In genomic region chr11:94305146-94305545, GRCh38 we compare ENCODE assay signal across 21 cellular contexts. TPM values are rescaled to one million over a fixed set of nuclear protein-coding genes. Genes with fewer than 3 reads are reported as not detected.
DNase-seq lines count a peak whose midpoint lies in the region; ATAC-seq, FAIRE-seq and TF ChIP-seq lines count a peak whose summit lies in the region.
"Had no signal": no experiment of that assay in that cellular context is flagged by ENCODE, and none has a peak within 500 bp of the region (broad histone marks: within the 10 kb centered on the region; RNA-seq: fewer than 3 reads in every experiment).

No MANE protein-coding gene starts in this region.

- in situ Hi-C loops in HepG2 (cut with HindIII; ENCODE audit: extremely low pct_ligation_motif_present, low pct_unique_long_range_greater_than_20kb), result no loop called here

- TF ChIP-seq CTCF in uterus (IDR thresholded peaks at IDR 0.05), result no peak
- TF ChIP-seq CTCF in HepG2 (CRISPR knock-in tag; IDR thresholded peaks at IDR 0.05), result no peak

- H3K9ac ChIP-seq in adipocyte (ENCODE audit: low read length) (no peak overlapping the region), HepG2 (ENCODE audit: insufficient read depth, low read depth, low read length) (no peak overlapping the region)

- H3K27ac ChIP-seq in uterus, result peak overlapping the region; percentile 57 to 83
- H3K27ac ChIP-seq in HepG2 (ENCODE audit: extremely low read length, insufficient read depth, low read length), result no peak overlapping the region
- H3K27ac ChIP-seq: HL-60, Peyer's patch had no signal

- TF ChIP-seq RAD21 in HepG2 (CRISPR knock-in tag; IDR thresholded peaks at IDR 0.05), result no peak

- intact Hi-C loops in Right ventricle myocardium inferior (cut with DNase I) (no loop called here), Right ventricle myocardium superior (cut with DNase I) (no loop called here), left ventricle myocardium superior (cut with micrococcal nuclease) (no loop called here), uterus (cut with DNase I; ENCODE audit: low total_unique reads) (no loop called here), HepG2 (cut with micrococcal nuclease; ENCODE audit: unreplicated experiment) (no loop called here)

- ATAC-seq in Right ventricle myocardium inferior (peak; percentile 32), Right ventricle myocardium superior (ENCODE audit: poor library complexity) (no peak), left ventricle myocardium superior (peak; percentile 25), HepG2 (no peak; the same call in 2 of the 3 replicates), HG03108 (IDR thresholded peaks at IDR 0.05; ENCODE audit: unreplicated experiment) (no peak)

- no peak for TF ChIP-seq POLR2A in uterus (IDR thresholded peaks at IDR 0.05)
- no peak for TF ChIP-seq POLR2A in HepG2 (IDR thresholded peaks at IDR 0.05; ENCODE audit: insufficient read depth in 1 of 2, low read depth in 2 of 2, low read length in 2 of 2)

- WGBS in HepG2 (ENCODE audit: low lambda C conversion rate), result 0% methylated on average over 1 of the region's 1 CpG

- no peaks in the 10 kb centered on the region for H3K9me3 ChIP-seq in adipocyte (ENCODE audit: control insufficient read depth, low read length)
- no peaks in the 10 kb centered on the region for H3K9me3 ChIP-seq in uterus
- no peaks in the 10 kb centered on the region for H3K9me3 ChIP-seq in HepG2 (ENCODE audit: low read length)
- H3K9me3 ChIP-seq: Peyer's patch had no signal

- no peak overlapping the region for H2AFZ ChIP-seq in HepG2 (ENCODE audit: low read length)

- H3K4me3 ChIP-seq in adipocyte (ENCODE audit: low read length) (no peak overlapping the region), uterus (no peak overlapping the region), HepG2 (replicated peaks in 1 of 3; ENCODE audit: insufficient read depth in 1 of 3, low read depth in 2 of 3, low read length in 3 of 3) (no peak overlapping the region)
- H3K4me3 ChIP-seq: Peyer's patch had no signal

- CTCF ChIA-PET in HepG2 (lab: Yijun Ruan, JAX; ENCODE audit: low intra/inter-chr PET ratio, low total read pairs), result no interaction called here

- H3K4me1 ChIP-seq in adipocyte (ENCODE audit: control insufficient read depth, insufficient read depth, low read length) (peaks cover 7% of the 10 kb centered on the region), uterus (peaks cover 6 to 11% of the 10 kb centered on the region in 2 donors), HepG2 (ENCODE audit: insufficient read depth, low read length) (peaks cover 19% of the 10 kb centered on the region)
- H3K4me1 ChIP-seq: Peyer's patch had no signal

- H3K79me2 ChIP-seq in HepG2 (ENCODE audit: insufficient read depth, low read length), result no peaks in the 10 kb centered on the region

- POLR2A ChIA-PET in HepG2 (lab: Yijun Ruan, JAX), result no interaction called here

- H3K27me3 ChIP-seq in adipocyte (replicated peaks; ENCODE audit: control insufficient read depth, insufficient read depth, low read length) (no peaks in the 10 kb centered on the region), uterus (no peaks in the 10 kb centered on the region), HepG2 (ENCODE audit: control insufficient read depth in 1 of 2, insufficient read depth in 2 of 2, low read length in 2 of 2) (peaks cover 1 to 6% of the 10 kb centered on the region in 2 experiments; a peak in 2 of 5 replicates)
- H3K27me3 ChIP-seq: Peyer's patch had no signal

- no peaks in the 10 kb centered on the region for H3K36me3 ChIP-seq in adipocyte (ENCODE audit: control insufficient read depth, insufficient read depth, low read length, severe bottlenecking)
- no peaks in the 10 kb centered on the region for H3K36me3 ChIP-seq in uterus
- H3K36me3 ChIP-seq in HepG2 (replicated peaks in 1 of 2; ENCODE audit: control insufficient read depth in 1 of 2, insufficient read depth in 2 of 2, low read length in 2 of 2), result no peaks in the 10 kb centered on the region
- H3K36me3 ChIP-seq: Peyer's patch had no signal

- TF ChIP-seq EP300 in HepG2 (IDR thresholded peaks at IDR 0.05; ENCODE audit: low read depth in 2 of 2, low read length in 2 of 2) (no peak), HepG2 (CRISPR knock-in tag; IDR thresholded peaks at IDR 0.05; ENCODE audit: borderline replicate concordance) (no peak)

- H3K4me2 ChIP-seq in HepG2 (ENCODE audit: low read depth, low read length), result no peak overlapping the region; the same call in 1 of the 2 replicates

- no peak for FAIRE-seq in HepG2 (lab: Jason Lieb, UNC)
- FAIRE-seq: astrocyte, small intestine had no signal

- no peaks in the 10 kb centered on the region for H4K20me1 ChIP-seq in HepG2 (ENCODE audit: insufficient read depth, low read length)

- BruUV-seq in HepG2 (replicated peaks; lab: Mats Ljungman, UMichigan), result no TSS peak

- DNase-seq in Right ventricle myocardium inferior (ENCODE audit: missing footprints) (no peak), Right ventricle myocardium superior (no peak), adipocyte (ENCODE audit: low read depth) (peak; percentile 34), left ventricle myocardium superior (no peak), uterus (peak; percentile 35 to 54), HepG2 (ENCODE audit: low spot score) (no peak), hippocampal formation (lab: John Stamatoyannopoulos, UW) (no peak)
- DNase-seq: 8988T, activated gamma-delta T cell treated with Interleukin-2 at 50 U/mL for 16 hours, Karpas-422, NCI-H2029, NCI-H526 treated with DMSO at 0.1 percent for 48 hours, Peyer's patch, T-helper 1 cell had no signal

TF ChIP-seq in HepG2, 621 proteins besides CTCF, POLR2A, EP300 and RAD21:
- TF ChIP-seq JDP2 (CRISPR knock-in tag; IDR thresholded peaks at IDR 0.05; ENCODE audit: borderline replicate concordance) (no peak), GRHL1 (CRISPR knock-in tag; conservative IDR thresholded peaks at IDR 0.05) (no peak), ZNF772 (CRISPR knock-in tag; IDR thresholded peaks at IDR 0.05) (no peak), ZSCAN30 (CRISPR knock-in tag; IDR thresholded peaks at IDR 0.05) (no peak), YEATS4 (CRISPR knock-in tag; IDR thresholded peaks at IDR 0.05; ENCODE audit: borderline replicate concordance) (no peak), MYC (CRISPR knock-in tag; IDR thresholded peaks at IDR 0.05; ENCODE audit: borderline replicate concordance) (no peak), KAT8 (CRISPR knock-in tag; IDR thresholded peaks at IDR 0.05) (no peak), CREB3 (CRISPR knock-in tag; IDR thresholded peaks at IDR 0.05) (no peak)

RNA-seq across cellular contexts. Expression of gene IZUMO1R, which starts 0.8 kb away (rescaled TPM):
- total RNA-seq in Right ventricle myocardium inferior (not detected), Right ventricle myocardium superior (not detected), left ventricle myocardium superior (not detected), uterus (not detected), HepG2 (2016; rRNA removed; fragmentation: Illumina TruSeq; extraction: Trizol) (not detected in 2 replicates)
- not detected in 2 replicates for total RNA-seq in HepG2 (2016; cell fraction: cytosol; rRNA removed; fragmentation: Illumina TruSeq; extraction: Trizol; ENCODE audit: low read depth)
- not detected in 2 replicates for total RNA-seq in HepG2 (2016; cell fraction: insoluble cytoplasmic fraction; rRNA removed; fragmentation: Illumina TruSeq; extraction: Trizol)
- not detected in 2 replicates for total RNA-seq in HepG2 (2016; cell fraction: membrane; rRNA removed; fragmentation: Illumina TruSeq; extraction: Trizol)
- not detected in 2 replicates for total RNA-seq in HepG2 (2016; cell fraction: nucleus; rRNA removed; fragmentation: Illumina TruSeq; extraction: Trizol)
- 0.12 TPM in 1 of 2 replicates, not detected in the other for polyA plus RNA-seq in HepG2 (2011; rRNA removed)
- 0.12 TPM in 1 of 2 replicates, not detected in the other for polyA plus RNA-seq in HepG2 (2011; cell fraction: cytosol; rRNA removed)
- not detected in 2 replicates for polyA plus RNA-seq in HepG2 (2011; cell fraction: nucleus; rRNA removed)
- not detected in 2 replicates for polyA plus RNA-seq in HepG2 (2012)
- polyA plus RNA-seq in HepG2 (2016; cell fraction: cytosol; fragmentation: Illumina TruSeq; extraction: Trizol; ENCODE audit: low read depth), result not detected in 2 replicates
- polyA plus RNA-seq in HepG2 (2016; cell fraction: insoluble cytoplasmic fraction; fragmentation: Illumina TruSeq; extraction: Trizol; ENCODE audit: low read depth), result 0.34 TPM in 1 of 2 replicates, not detected in the other
- polyA plus RNA-seq in HepG2 (2016; cell fraction: membrane; fragmentation: Illumina TruSeq; extraction: Trizol; ENCODE audit: low read depth), result not detected in 2 replicates
- polyA plus RNA-seq in HepG2 (2016; cell fraction: nucleus; fragmentation: Illumina TruSeq; extraction: Trizol; ENCODE audit: insufficient read depth, low read depth), result not detected in 2 replicates
- not detected in 2 replicates for polyA minus RNA-seq in HepG2 (2011; rRNA and poly(A)+ RNA removed; ENCODE audit: low replicate concordance)
- polyA minus RNA-seq in HepG2 (2011; cell fraction: cytosol; rRNA and poly(A)+ RNA removed), result not detected in 2 replicates
- polyA minus RNA-seq in HepG2 (2011; cell fraction: nucleus; rRNA and poly(A)+ RNA removed), result not detected in 2 replicates
- total RNA-seq: astrocyte, dermis microvascular lymphatic vessel endothelial cell, mononuclear cell, osteocyte, Peyer's patch had no signal
- polyA plus RNA-seq: small intestine had no signal

Comparison
In these comparisons a context has a peak if more than half of its experiments do, and no peak if none do; other contexts are left out.
1. ATAC-seq: peak in Right ventricle myocardium inferior (single experiment) and left ventricle myocardium superior (single experiment); none in Right ventricle myocardium superior (single experiment), HepG2 (single experiment) and HG03108 (single experiment).
2. DNase-seq: peak in adipocyte (single experiment) and uterus (2 of 2); none in Right ventricle myocardium inferior (single experiment), Right ventricle myocardium superior (single experiment), left ventricle myocardium superior (single experiment), HepG2 (single experiment) and hippocampal formation (0 of 2).